21 cellular contexts compared by ENCODE assay signal in genomic region chrX:155259752-155260151, GRCh38. TPM values are rescaled to one million over a fixed set of nuclear protein-coding genes. Genes with fewer than 3 reads are reported as not detected.
"Had no signal": no experiment of that assay in that cellular context is flagged by ENCODE, and none has a peak within 500 bp of the region (broad histone marks: within the 10 kb centered on the region; RNA-seq: fewer than 3 reads in every experiment).

No MANE protein-coding gene starts in this region.

- H3K9me3 ChIP-seq: gastrocnemius medialis, heart right ventricle, ovary, right atrium auricular region, sigmoid colon, stomach, thoracic aorta, transverse colon had no signal

- ATAC-seq: esophagus mucosa; gastrocnemius medialis; heart right ventricle; naive thymus-derived CD4-positive, alpha-beta T cell had no signal

- FAIRE-seq: islet of Langerhans had no signal

- H3K36me3 ChIP-seq: gastrocnemius medialis, heart right ventricle, ovary, right atrium auricular region, sigmoid colon, stomach, thoracic aorta, transverse colon had no signal

- H3K27me3 ChIP-seq: gastrocnemius medialis, heart right ventricle, ovary, right atrium auricular region, sigmoid colon, stomach had no signal

- H3K4me3 ChIP-seq: dorsolateral prefrontal cortex, gastrocnemius medialis, heart right ventricle, ovary, right atrium auricular region, sigmoid colon, skin epidermis, stomach, thoracic aorta, transverse colon had no signal

- H3K27ac ChIP-seq: dorsolateral prefrontal cortex, gastrocnemius medialis, heart right ventricle, ovary, right atrium auricular region, sigmoid colon, skin epidermis, stomach, thoracic aorta, transverse colon had no signal

- DNase-seq: cortex of kidney; dorsolateral prefrontal cortex; effector CD8-positive, alpha-beta T cell; gastrocnemius medialis; heart right ventricle; hypothalamus; kidney glomerular epithelial cell; naive thymus-derived CD4-positive, alpha-beta T cell; nucleus accumbens; ovary; sigmoid colon; stimulated activated CD4-positive, alpha-beta T cell treated with anti-CD3 and anti-CD28 coated beads, Interleukin-2, amount 100 ng/mL, for 24 hours; stimulated activated naive CD4-positive, alpha-beta T cell; stomach; substantia nigra; transverse colon had no signal

- H3K4me1 ChIP-seq: gastrocnemius medialis, transverse colon had no signal

RNA-seq across cellular contexts. Expression of gene RAB39B, which starts 4.5 kb away (rescaled TPM):
- total RNA-seq: esophagus mucosa had no signal
